Comparison of ENCODE assay signal across 10 cellular contexts in the genomic region with DNA sequence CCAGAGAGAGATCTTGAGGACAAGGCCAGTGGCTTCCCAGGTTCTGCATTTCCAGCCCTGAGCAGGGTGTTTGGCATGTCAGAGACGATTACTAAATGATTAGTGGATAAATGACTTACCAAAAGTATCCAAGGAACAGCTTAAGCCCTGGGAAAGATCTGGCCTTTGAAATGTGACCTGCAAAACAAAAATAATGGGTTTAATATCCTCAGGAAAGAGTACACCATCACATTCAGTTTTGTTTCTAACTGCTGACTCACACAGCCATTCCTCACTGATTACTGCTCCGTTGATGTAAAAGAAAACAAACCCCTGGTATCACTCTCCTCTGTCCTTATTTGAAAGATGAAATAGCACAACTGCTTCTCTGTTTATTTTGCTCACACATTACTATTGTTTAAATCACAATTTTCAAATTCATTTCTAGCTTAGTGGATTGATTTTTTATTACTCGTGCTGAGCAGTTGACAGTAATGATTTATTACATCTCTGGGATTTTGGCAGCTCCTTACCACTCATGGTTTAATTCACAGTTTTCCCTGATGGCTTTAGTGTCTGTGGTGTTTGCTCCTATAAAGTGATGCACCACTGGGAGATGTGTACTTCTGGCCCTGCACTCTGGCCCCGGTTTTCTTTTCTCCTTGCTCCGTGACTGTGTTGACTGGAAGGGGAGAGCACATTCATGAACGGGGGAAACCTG.
A peak's percentile ranks its signal among the peaks of the same experiment; 100 is the strongest.
DNase-seq lines count a peak whose midpoint lies in the region; FAIRE-seq and TF ChIP-seq lines count a peak whose summit lies in the region.
"Had no signal": no experiment of that assay in that cellular context is flagged by ENCODE, and none has a peak within 500 bp of the region (broad histone marks: within the 10 kb centered on the region; RNA-seq: fewer than 3 reads in every experiment).

No MANE protein-coding gene starts in this region.

- H3K79me2 ChIP-seq in Karpas-422 (ENCODE audit: low read length), result no peaks in the 10 kb centered on the region

- H4K20me1 ChIP-seq in Karpas-422 (ENCODE audit: insufficient read depth, low read depth, low read length), result no peaks in the 10 kb centered on the region

- no CpG with 5 or more reads among the region's 6 CpGs for WGBS in neuronal stem cell (ENCODE audit: extremely low coverage in 2 of 2, insufficient read length in 2 of 2, insufficient replicate concordance in 1 of 2), 2 donors

- H3K27me3 Mint-ChIP-seq in activated naive CD4-positive, alpha-beta T cell treated with anti-CD3 and anti-CD28 coated beads for 36 hours (ENCODE audit: low read depth), result no peaks in the 10 kb centered on the region

- H3K4me1 Mint-ChIP-seq in activated naive CD4-positive, alpha-beta T cell treated with anti-CD3 and anti-CD28 coated beads for 36 hours (ENCODE audit: low read depth), result no peaks in the 10 kb centered on the region

- no peak overlapping the region for H3K18ac ChIP-seq in neuronal stem cell (ENCODE audit: low read length)

- no peak for FAIRE-seq in GM19239 (lab: Jason Lieb, UNC)
- FAIRE-seq in D721Med (lab: Jason Lieb, UNC), result no peak

- H3K4me1 ChIP-seq in neuronal stem cell (ENCODE audit: control insufficient read depth in 2 of 2, insufficient read depth in 1 of 2, low read depth in 1 of 2, low read length in 2 of 2) (no peaks in the 10 kb centered on the region), Karpas-422 (ENCODE audit: low read length) (no peaks in the 10 kb centered on the region)
- H3K4me1 ChIP-seq: esophagus squamous epithelium had no signal

- TF ChIP-seq CTCF in choroid plexus epithelial cell (conservative IDR thresholded peaks at IDR 0.05; ENCODE audit: low read depth, low read length) (no peak), D721Med (IDR thresholded peaks at IDR 0.05; ENCODE audit: insufficient read depth, missing control alignments) (no peak)

- H3K4ac ChIP-seq in neuronal stem cell (ENCODE audit: low read length), result no peak overlapping the region

- no peak overlapping the region for H4K8ac ChIP-seq in neuronal stem cell (ENCODE audit: low read depth, low read length)

- no peak overlapping the region for H3K14ac ChIP-seq in neuronal stem cell (ENCODE audit: low read length)

- no peak overlapping the region for H2BK5ac ChIP-seq in neuronal stem cell (ENCODE audit: low read length)

- no peak overlapping the region for H4K91ac ChIP-seq in neuronal stem cell (ENCODE audit: low read depth, low read length, poor library complexity)

- no peak overlapping the region for H2BK12ac ChIP-seq in neuronal stem cell (ENCODE audit: low read length)

- intact Hi-C loops in activated naive CD4-positive, alpha-beta T cell treated with anti-CD3 and anti-CD28 coated beads for 36 hours (cut with micrococcal nuclease), result no loop called here

- H3K9me3 ChIP-seq in neuronal stem cell (replicated peaks in 1 of 2; ENCODE audit: control insufficient read depth in 2 of 2, insufficient read depth in 1 of 2, low read depth in 1 of 2, low read length in 2 of 2) (no peaks in the 10 kb centered on the region), Karpas-422 (ENCODE audit: low read length) (no peaks in the 10 kb centered on the region)
- H3K9me3 ChIP-seq: esophagus squamous epithelium had no signal

- H3K4me2 ChIP-seq in neuronal stem cell (ENCODE audit: insufficient read depth, low read length, poor library complexity, severe bottlenecking) (no peak overlapping the region), Karpas-422 (ENCODE audit: low read depth, low read length, poor library complexity, severe bottlenecking) (no peak overlapping the region)

- H3K4me3 ChIP-seq in choroid plexus epithelial cell (ENCODE audit: low read depth, low read length), result no peak overlapping the region
- H3K4me3 ChIP-seq in neuronal stem cell (ENCODE audit: low read length in 2 of 2), result no peak overlapping the region
- no peak overlapping the region for H3K4me3 ChIP-seq in Karpas-422 (ENCODE audit: low read length)
- H3K4me3 ChIP-seq: esophagus squamous epithelium had no signal

- no peak overlapping the region for H3K9ac ChIP-seq in neuronal stem cell (ENCODE audit: low read depth, low read length, poor library complexity)
- no peak overlapping the region for H3K9ac ChIP-seq in Karpas-422 (ENCODE audit: low read length)

- H3K27ac ChIP-seq in neuronal stem cell (replicated peaks; ENCODE audit: low read length) (no peak overlapping the region), Karpas-422 (ENCODE audit: low read length) (no peak overlapping the region)
- H3K27ac ChIP-seq: esophagus squamous epithelium had no signal

- H3K9me3 Mint-ChIP-seq in activated naive CD4-positive, alpha-beta T cell treated with anti-CD3 and anti-CD28 coated beads for 36 hours, result no peaks in the 10 kb centered on the region

- H3K23ac ChIP-seq in neuronal stem cell (ENCODE audit: low read depth, low read length, poor library complexity), result no peak overlapping the region

- H2BK120ac ChIP-seq in neuronal stem cell (ENCODE audit: low read depth, low read length), result no peak overlapping the region

- H2AFZ ChIP-seq in neuronal stem cell (ENCODE audit: low read length) (peak overlapping the region; percentile 35), Karpas-422 (ENCODE audit: low read length) (no peak overlapping the region)

- no peak overlapping the region for H3K4me3 Mint-ChIP-seq in activated naive CD4-positive, alpha-beta T cell treated with anti-CD3 and anti-CD28 coated beads for 36 hours

- H3K9me2 ChIP-seq in Karpas-422 (replicated peaks; ENCODE audit: insufficient read depth, low read length), result no peaks in the 10 kb centered on the region

- CTCF ChIA-PET in activated naive CD4-positive, alpha-beta T cell treated with anti-CD3 and anti-CD28 coated beads for 36 hours (lab: Charles Lee), result interaction anchor here (0.6 kb wide), 1 partner anchor 1340 kb away, joined by 3 read pairs; no protein-coding TSS in a partner anchor

- H2AK5ac ChIP-seq in neuronal stem cell (ENCODE audit: low read depth, low read length), result no peak overlapping the region

- peak; percentile 58 for DNase-seq in Daoy (ENCODE audit: low read depth)
- peak; percentile 49 for DNase-seq in NCI-H226
- peak; percentile 80 for DNase-seq in choroid plexus epithelial cell (ENCODE audit: low read depth)
- no peak for DNase-seq in neuronal stem cell (ENCODE audit: low spot score)
- DNase-seq in activated naive CD4-positive, alpha-beta T cell treated with anti-CD3 and anti-CD28 coated beads for 36 hours, result no peak
- DNase-seq in GM19239 (ENCODE audit: insufficient read length, low spot score), result no peak
- DNase-seq in D721Med (ENCODE audit: insufficient read length, low spot score), result no peak
- no peak for DNase-seq in Karpas-422
- DNase-seq: activated effector memory CD4-positive, alpha-beta T cell treated with Interleukin-2 at 50 U/mL for 16 hours; esophagus squamous epithelium had no signal

- H3K27ac Mint-ChIP-seq in activated naive CD4-positive, alpha-beta T cell treated with anti-CD3 and anti-CD28 coated beads for 36 hours, result no peak overlapping the region

- H3K27me3 ChIP-seq in neuronal stem cell (ENCODE audit: control insufficient read depth in 3 of 3, insufficient read depth in 3 of 3, low read depth in 1 of 3, low read length in 3 of 3) (no peaks in the 10 kb centered on the region), Karpas-422 (ENCODE audit: low read length) (no peaks in the 10 kb centered on the region)
- H3K27me3 ChIP-seq: esophagus squamous epithelium had no signal

- no peaks in the 10 kb centered on the region for H3K36me3 Mint-ChIP-seq in activated naive CD4-positive, alpha-beta T cell treated with anti-CD3 and anti-CD28 coated beads for 36 hours (ENCODE audit: low read depth)

- no peaks in the 10 kb centered on the region for H3K36me3 ChIP-seq in neuronal stem cell (replicated peaks in 1 of 2; ENCODE audit: control insufficient read depth in 2 of 2, insufficient read depth in 2 of 2, low read length in 2 of 2)
- no peaks in the 10 kb centered on the region for H3K36me3 ChIP-seq in Karpas-422 (ENCODE audit: insufficient read depth, low read length)
- H3K36me3 ChIP-seq: esophagus squamous epithelium had no signal

- H2BK15ac ChIP-seq in neuronal stem cell (ENCODE audit: low read length), result no peak overlapping the region

- H3K79me1 ChIP-seq in neuronal stem cell (ENCODE audit: low read depth, low read length), result no peaks in the 10 kb centered on the region

Comparison
In these comparisons a context has a peak if more than half of its experiments do, and no peak if none do; other contexts are left out.
1. DNase-seq: peak in Daoy (single experiment), NCI-H226 (single experiment) and choroid plexus epithelial cell (single experiment); none in neuronal stem cell (single experiment), activated naive CD4-positive, alpha-beta T cell treated with anti-CD3 and anti-CD28 coated beads for 36 hours (single experiment), GM19239 (single experiment), D721Med (single experiment) and Karpas-422 (single experiment).